1 cellular context compared by ENCODE assay signal in the genomic region with DNA sequence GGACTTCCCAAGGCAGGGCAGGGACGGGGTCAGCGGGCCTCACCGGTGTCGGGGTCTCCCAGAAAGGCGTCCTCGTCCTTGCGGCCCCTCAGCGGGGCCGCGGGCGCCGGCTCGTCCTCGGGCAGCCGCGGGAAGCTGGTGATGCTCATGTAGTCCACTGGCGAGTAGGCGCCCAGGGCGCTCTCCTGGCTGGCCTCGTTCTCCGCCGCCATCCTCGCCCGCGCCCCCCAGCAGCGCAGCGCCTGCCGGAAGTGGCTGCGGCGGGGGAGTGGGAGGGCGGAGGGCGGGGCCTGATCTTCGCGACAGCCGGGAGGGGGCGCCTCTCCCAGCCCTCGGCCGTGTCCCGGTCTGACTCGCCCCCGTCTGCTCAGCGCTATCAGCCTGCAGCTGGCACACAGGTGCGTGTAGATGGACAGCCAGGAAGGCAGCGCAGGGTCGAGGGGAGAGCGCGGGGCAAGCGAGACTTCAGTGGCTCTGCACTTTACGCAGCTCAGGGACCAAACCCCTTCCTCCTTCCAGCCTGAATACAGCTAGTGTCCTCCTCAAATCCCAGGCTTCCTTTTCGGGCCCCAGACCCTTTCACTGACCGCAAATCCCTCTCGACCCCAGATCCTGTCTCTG.
TF ChIP-seq lines count a peak whose summit lies in the region.

A gene with protein sequence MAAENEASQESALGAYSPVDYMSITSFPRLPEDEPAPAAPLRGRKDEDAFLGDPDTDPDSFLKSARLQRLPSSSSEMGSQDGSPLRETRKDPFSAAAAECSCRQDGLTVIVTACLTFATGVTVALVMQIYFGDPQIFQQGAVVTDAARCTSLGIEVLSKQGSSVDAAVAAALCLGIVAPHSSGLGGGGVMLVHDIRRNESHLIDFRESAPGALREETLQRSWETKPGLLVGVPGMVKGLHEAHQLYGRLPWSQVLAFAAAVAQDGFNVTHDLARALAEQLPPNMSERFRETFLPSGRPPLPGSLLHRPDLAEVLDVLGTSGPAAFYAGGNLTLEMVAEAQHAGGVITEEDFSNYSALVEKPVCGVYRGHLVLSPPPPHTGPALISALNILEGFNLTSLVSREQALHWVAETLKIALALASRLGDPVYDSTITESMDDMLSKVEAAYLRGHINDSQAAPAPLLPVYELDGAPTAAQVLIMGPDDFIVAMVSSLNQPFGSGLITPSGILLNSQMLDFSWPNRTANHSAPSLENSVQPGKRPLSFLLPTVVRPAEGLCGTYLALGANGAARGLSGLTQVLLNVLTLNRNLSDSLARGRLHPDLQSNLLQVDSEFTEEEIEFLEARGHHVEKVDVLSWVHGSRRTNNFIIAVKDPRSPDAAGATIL (minus strand): TSS at position 253 of the 621 bp plus-strand sequence. CDS start 41 bp downstream, at position 212.

TF ChIP-seq in K562, 482 proteins besides CTCF, POLR2A, EP300 and RAD21 (continued from another document):
- TF ChIP-seq, protein P1, sequence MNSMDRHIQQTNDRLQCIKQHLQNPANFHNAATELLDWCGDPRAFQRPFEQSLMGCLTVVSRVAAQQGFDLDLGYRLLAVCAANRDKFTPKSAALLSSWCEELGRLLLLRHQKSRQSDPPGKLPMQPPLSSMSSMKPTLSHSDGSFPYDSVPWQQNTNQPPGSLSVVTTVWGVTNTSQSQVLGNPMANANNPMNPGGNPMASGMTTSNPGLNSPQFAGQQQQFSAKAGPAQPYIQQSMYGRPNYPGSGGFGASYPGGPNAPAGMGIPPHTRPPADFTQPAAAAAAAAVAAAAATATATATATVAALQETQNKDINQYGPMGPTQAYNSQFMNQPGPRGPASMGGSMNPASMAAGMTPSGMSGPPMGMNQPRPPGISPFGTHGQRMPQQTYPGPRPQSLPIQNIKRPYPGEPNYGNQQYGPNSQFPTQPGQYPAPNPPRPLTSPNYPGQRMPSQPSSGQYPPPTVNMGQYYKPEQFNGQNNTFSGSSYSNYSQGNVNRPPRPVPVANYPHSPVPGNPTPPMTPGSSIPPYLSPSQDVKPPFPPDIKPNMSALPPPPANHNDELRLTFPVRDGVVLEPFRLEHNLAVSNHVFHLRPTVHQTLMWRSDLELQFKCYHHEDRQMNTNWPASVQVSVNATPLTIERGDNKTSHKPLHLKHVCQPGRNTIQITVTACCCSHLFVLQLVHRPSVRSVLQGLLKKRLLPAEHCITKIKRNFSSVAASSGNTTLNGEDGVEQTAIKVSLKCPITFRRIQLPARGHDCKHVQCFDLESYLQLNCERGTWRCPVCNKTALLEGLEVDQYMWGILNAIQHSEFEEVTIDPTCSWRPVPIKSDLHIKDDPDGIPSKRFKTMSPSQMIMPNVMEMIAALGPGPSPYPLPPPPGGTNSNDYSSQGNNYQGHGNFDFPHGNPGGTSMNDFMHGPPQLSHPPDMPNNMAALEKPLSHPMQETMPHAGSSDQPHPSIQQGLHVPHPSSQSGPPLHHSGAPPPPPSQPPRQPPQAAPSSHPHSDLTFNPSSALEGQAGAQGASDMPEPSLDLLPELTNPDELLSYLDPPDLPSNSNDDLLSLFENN (IDR thresholded peaks at IDR 0.05; ENCODE audit: low read depth in 2 of 2, low read length in 2 of 2): no peak
- TF ChIP-seq SP2 (IDR thresholded peaks at IDR 0.05; ENCODE audit: extremely low read depth, low read depth, low read length, poor library complexity, severe bottlenecking) (no peak), CLOCK (CRISPR knock-in tag; IDR thresholded peaks at IDR 0.05; ENCODE audit: borderline replicate concordance) (no peak), STAT5B (CRISPR knock-in tag; IDR thresholded peaks at IDR 0.05) (no peak), PTTG1 (tag; IDR thresholded peaks at IDR 0.05; ENCODE audit: low read depth) (no peak), CEBPG (CRISPR knock-in tag; IDR thresholded peaks at IDR 0.05) (no peak), CEBPG (tag; conservative IDR thresholded peaks at IDR 0.05 in 1 of 2, IDR thresholded peaks at IDR 0.05 in 1 of 2) (no peak), HDGF (IDR thresholded peaks at IDR 0.05) (peak; percentile 49; the same call in 1 of the 2 replicates), SIN3B (IDR thresholded peaks at IDR 0.05; ENCODE audit: low read depth) (no peak), ZFP36 (IDR thresholded peaks at IDR 0.05; ENCODE audit: low read depth, low read length, partially characterized antibody) (no peak), ZNF589 (CRISPR knock-in tag; IDR thresholded peaks at IDR 0.05; ENCODE audit: low read depth) (no peak), ZNF644 (tag; IDR thresholded peaks at IDR 0.05; ENCODE audit: low read depth) (no peak), CBX1 (IDR thresholded peaks at IDR 0.05; ENCODE audit: low read depth) (no peak), FOXM1 (IDR thresholded peaks at IDR 0.05; ENCODE audit: low read depth) (no peak), FOXM1 (CRISPR knock-in tag; IDR thresholded peaks at IDR 0.05; ENCODE audit: low read depth) (no peak; the same call in 1 of the 2 replicates), GTF2E2 (tag; IDR thresholded peaks at IDR 0.05) (no peak), NR1H2 (CRISPR knock-in tag; IDR thresholded peaks at IDR 0.05) (peak; percentile 61; the same call in 1 of the 2 replicates), ESRRB (CRISPR knock-in tag; IDR thresholded peaks at IDR 0.05; ENCODE audit: borderline replicate concordance) (no peak), TSC22D4 (tag; IDR thresholded peaks at IDR 0.05) (no peak), MAZ (CRISPR knock-in tag; conservative IDR thresholded peaks at IDR 0.05 in 1 of 2, IDR thresholded peaks at IDR 0.05 in 1 of 2) (peak; percentile 91 to 95; a peak in 3 of 4 replicates), BMI1 (IDR thresholded peaks at IDR 0.05; ENCODE audit: low read length) (no peak), TEAD4 (IDR thresholded peaks at IDR 0.05; ENCODE audit: low read length) (no peak; the same call in 1 of the 2 replicates), TEAD4 (CRISPR knock-in tag; IDR thresholded peaks at IDR 0.05; ENCODE audit: borderline replicate concordance) (no peak), BCOR (IDR thresholded peaks at IDR 0.05) (peak; percentile 23; the same call in 1 of the 2 replicates), MCM3 (IDR thresholded peaks at IDR 0.05) (no peak), MEF2D (tag; conservative IDR thresholded peaks at IDR 0.05; ENCODE audit: low read depth) (no peak), TARDBP (IDR thresholded peaks at IDR 0.05) (no peak), ZBTB2 (IDR thresholded peaks at IDR 0.05) (no peak), NFE2L1 (tag; IDR thresholded peaks at IDR 0.05; ENCODE audit: borderline replicate concordance, low read depth) (no peak), ZNF584 (CRISPR knock-in tag; IDR thresholded peaks at IDR 0.05; ENCODE audit: low read depth) (no peak), ZKSCAN3 (CRISPR knock-in tag; IDR thresholded peaks at IDR 0.05) (no peak)
